Comparison of ENCODE assay signal across 27 cellular contexts in the genomic region with DNA sequence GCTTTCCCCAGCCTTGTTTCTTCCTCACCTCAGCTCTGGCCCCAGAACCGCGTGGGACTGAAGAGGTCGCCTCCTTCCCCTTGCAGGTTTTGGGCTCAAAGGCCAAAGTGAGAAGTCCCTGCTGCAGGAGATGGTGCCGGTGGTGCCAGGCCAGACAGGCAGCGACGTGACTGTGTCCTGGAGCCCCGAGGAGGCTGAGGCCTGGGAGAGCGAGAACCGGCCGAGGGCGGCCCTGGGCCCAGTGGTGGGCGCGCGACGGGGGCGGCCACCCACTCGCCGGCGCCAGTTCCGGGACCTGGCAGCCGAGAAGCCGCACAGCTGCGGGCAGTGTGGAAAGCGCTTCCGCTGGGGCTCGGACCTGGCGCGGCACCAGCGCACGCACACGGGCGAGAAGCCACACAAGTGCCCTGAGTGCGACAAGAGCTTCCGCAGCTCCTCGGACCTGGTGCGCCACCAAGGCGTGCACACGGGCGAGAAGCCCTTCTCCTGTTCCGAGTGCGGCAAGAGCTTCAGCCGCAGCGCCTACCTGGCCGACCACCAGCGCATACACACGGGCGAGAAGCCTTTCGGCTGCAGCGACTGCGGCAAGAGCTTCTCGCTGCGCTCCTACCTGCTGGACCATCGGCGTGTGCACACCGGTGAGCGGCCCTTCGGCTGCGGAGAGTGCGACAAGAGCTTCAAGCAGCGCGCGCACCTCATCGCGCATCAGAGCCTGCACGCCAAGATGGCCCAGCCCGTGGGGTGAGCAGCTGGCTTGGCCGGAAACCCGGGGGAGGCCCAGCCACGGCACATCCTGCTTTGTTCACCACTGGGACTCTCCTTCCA. TPM values are rescaled to one million over a fixed set of nuclear protein-coding genes. Genes with fewer than 3 reads are reported as not detected.
"Had no signal": no experiment of that assay in that cellular context is flagged by ENCODE, and none has a peak within 500 bp of the region (broad histone marks: within the 10 kb centered on the region; RNA-seq: fewer than 3 reads in every experiment).

No MANE protein-coding gene starts in this region.

- FAIRE-seq: astrocyte, HepG2 had no signal

- H3K27ac ChIP-seq: WERI-Rb-1 had no signal

- ATAC-seq: activated CD4-positive, alpha-beta T cell treated with anti-CD3 and anti-CD28 coated beads for 36 hours; activated T-helper 17 cell treated with anti-CD3 and anti-CD28 coated beads, Interleukin-2, amount 50 U/mL, for 72 hours; HepG2; T-cell had no signal

- DNase-seq: activated CD4-positive, alpha-beta memory T cell treated with anti-CD3 and anti-CD28 coated beads, Interleukin-2, amount 10 ng/mL, durations not matched to agents 7 days and 5 days; activated CD4-positive, alpha-beta T cell treated with anti-CD3 and anti-CD28 coated beads for 36 hours; activated CD4-positive, alpha-beta T cell treated with anti-CD3 and anti-CD28 coated beads, Interleukin-2, amount 50 U/mL, for 1 hour; activated gamma-delta T cell; activated naive CD4-positive, alpha-beta T cell treated with anti-CD3 and anti-CD28 coated beads for 36 hours; activated T-cell treated with anti-CD3 and anti-CD28 coated beads for 4 hours; activated T-cell treated with anti-CD3 and anti-CD28 coated beads, Interleukin-2, amount 50 U/mL, for 48 hours; amygdala; Karpas-422; NCI-H1105 treated with DMSO at 0.1 percent for 48 hours; NCI-H146; NCI-H187 treated with DMSO at 0.1 percent for 48 hours; NCI-H2081 treated with DMSO at 0.1 percent for 48 hours; NCI-H2227 treated with DMSO at 0.1 percent for 48 hours; NCI-H446 treated with DMSO at 0.1 percent for 48 hours; NCI-H526 treated with DMSO at 0.1 percent for 48 hours; NCI-H82; RPMI8226; SHP77 treated with DMSO at 0.1 percent for 48 hours; T-cell; WERI-Rb-1 had no signal

RNA-seq across cellular contexts. Expression of a gene that starts 28.4 kb away (rescaled TPM):
- total RNA-seq: activated CD4-positive, alpha-beta memory T cell treated with anti-CD3 and anti-CD28 coated beads, Interleukin-2, amount 10 ng/mL, durations not matched to agents 7 days and 5 days; activated T-helper 17 cell treated with anti-CD3 and anti-CD28 coated beads, Interleukin-2, amount 50 U/mL, for 72 hours had no signal

RNA-seq across cellular contexts. Expression of a gene that starts 41.7 kb away (rescaled TPM):
- total RNA-seq: activated CD8-positive, alpha-beta memory T cell treated with anti-CD3 and anti-CD28 coated beads for 36 hours; HepG2 had no signal
- polyA plus RNA-seq: HepG2 had no signal

RNA-seq across cellular contexts. Expression of a gene that starts 47.2 kb away (rescaled TPM):
- total RNA-seq: activated CD4-positive, alpha-beta memory T cell treated with anti-CD3 and anti-CD28 coated beads, Interleukin-2, amount 10 ng/mL, durations not matched to agents 7 days and 5 days; activated CD4-positive, alpha-beta T cell treated with anti-CD3 and anti-CD28 coated beads for 36 hours; activated CD8-positive, alpha-beta memory T cell treated with anti-CD3 and anti-CD28 coated beads for 36 hours; activated naive CD4-positive, alpha-beta T cell treated with anti-CD3 and anti-CD28 coated beads for 36 hours; HepG2; OCI-LY7; T-cell; T-helper 2 cell treated with Interferon-gamma antibody and Interleukin-4, amounts not matched to agents 100 ng/mL and 5 ng/mL, for 36 hours had no signal
